ENCODE assay signal across 1 cellular context in the genomic region with DNA sequence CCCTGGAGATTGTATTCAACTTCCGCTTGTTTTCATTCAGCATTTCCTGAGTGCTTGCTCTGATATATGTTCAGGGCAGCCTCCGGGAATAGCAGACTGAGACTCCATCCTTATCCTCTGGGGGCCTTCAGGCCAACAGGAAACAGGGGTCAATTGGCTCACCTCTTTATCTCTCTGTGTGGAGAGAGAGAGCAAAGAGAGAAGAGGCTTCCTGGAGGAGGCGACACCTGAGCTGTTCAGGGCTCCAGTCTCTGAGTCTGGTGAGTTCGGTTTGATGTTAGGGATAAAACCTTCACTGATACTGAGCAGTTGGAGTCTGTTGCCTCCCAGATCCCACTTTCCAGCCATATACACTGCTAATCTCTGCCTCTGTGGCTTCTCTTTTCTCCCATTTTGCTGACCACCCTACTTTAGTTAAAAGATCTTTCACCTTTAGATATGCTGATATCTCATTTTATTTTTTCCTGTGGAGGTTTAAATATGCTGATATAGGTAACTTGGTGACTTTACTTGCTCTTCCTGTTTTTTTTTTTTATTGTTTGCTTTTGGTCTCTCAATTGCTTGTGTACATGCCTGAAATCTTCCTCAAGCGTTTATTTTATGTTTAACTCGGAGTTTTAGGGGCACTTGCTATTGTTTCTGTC.
TF ChIP-seq lines count a peak whose summit lies in the region.

No MANE protein-coding gene starts in this region.

TF ChIP-seq in K562, 482 proteins besides CTCF, POLR2A, EP300 and RAD21:
- no peak for TF ChIP-seq GTF2F1 (IDR thresholded peaks at IDR 0.05; ENCODE audit: low read depth, low read length)
- TF ChIP-seq CBFB (CRISPR knock-in tag; IDR thresholded peaks at IDR 0.05) = no peak
- no peak for TF ChIP-seq MIER1 (IDR thresholded peaks at IDR 0.05; ENCODE audit: low read depth)
- TF ChIP-seq, protein P1, sequence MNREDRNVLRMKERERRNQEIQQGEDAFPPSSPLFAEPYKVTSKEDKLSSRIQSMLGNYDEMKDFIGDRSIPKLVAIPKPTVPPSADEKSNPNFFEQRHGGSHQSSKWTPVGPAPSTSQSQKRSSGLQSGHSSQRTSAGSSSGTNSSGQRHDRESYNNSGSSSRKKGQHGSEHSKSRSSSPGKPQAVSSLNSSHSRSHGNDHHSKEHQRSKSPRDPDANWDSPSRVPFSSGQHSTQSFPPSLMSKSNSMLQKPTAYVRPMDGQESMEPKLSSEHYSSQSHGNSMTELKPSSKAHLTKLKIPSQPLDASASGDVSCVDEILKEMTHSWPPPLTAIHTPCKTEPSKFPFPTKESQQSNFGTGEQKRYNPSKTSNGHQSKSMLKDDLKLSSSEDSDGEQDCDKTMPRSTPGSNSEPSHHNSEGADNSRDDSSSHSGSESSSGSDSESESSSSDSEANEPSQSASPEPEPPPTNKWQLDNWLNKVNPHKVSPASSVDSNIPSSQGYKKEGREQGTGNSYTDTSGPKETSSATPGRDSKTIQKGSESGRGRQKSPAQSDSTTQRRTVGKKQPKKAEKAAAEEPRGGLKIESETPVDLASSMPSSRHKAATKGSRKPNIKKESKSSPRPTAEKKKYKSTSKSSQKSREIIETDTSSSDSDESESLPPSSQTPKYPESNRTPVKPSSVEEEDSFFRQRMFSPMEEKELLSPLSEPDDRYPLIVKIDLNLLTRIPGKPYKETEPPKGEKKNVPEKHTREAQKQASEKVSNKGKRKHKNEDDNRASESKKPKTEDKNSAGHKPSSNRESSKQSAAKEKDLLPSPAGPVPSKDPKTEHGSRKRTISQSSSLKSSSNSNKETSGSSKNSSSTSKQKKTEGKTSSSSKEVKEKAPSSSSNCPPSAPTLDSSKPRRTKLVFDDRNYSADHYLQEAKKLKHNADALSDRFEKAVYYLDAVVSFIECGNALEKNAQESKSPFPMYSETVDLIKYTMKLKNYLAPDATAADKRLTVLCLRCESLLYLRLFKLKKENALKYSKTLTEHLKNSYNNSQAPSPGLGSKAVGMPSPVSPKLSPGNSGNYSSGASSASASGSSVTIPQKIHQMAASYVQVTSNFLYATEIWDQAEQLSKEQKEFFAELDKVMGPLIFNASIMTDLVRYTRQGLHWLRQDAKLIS (CRISPR knock-in tag; IDR thresholded peaks at IDR 0.05) = no peak
- TF ChIP-seq ZC3H11A (IDR thresholded peaks at IDR 0.05; ENCODE audit: low read depth, low read length) = no peak
- TF ChIP-seq, protein P2, sequence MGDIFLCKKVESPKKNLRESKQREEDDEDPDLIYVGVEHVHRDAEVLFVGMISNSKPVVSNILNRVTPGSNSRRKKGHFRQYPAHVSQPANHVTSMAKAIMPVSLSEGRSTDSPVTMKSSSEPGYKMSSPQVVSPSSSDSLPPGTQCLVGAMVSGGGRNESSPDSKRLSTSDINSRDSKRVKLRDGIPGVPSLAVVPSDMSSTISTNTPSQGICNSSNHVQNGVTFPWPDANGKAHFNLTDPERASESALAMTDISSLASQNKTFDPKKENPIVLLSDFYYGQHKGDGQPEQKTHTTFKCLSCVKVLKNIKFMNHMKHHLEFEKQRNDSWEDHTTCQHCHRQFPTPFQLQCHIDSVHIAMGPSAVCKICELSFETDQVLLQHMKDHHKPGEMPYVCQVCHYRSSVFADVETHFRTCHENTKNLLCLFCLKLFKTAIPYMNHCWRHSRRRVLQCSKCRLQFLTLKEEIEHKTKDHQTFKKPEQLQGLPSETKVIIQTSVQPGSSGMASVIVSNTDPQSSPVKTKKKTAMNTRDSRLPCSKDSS (IDR thresholded peaks at IDR 0.05; ENCODE audit: low read depth, partially characterized antibody) = no peak
- TF ChIP-seq ZNF146 (CRISPR knock-in tag; IDR thresholded peaks at IDR 0.05; ENCODE audit: unreplicated experiment) = no peak
- TF ChIP-seq ZNF316 (IDR thresholded peaks at IDR 0.05) = peak; percentile 60
- TF ChIP-seq ZFP36 (IDR thresholded peaks at IDR 0.05; ENCODE audit: low read depth, low read length, partially characterized antibody) = peak; percentile 25
- TF ChIP-seq HDAC1 (IDR thresholded peaks at IDR 0.05) = no peak
- TF ChIP-seq ZNF436 (CRISPR knock-in tag; IDR thresholded peaks at IDR 0.05) = peak; percentile 87
- TF ChIP-seq ZNF584 (CRISPR knock-in tag; IDR thresholded peaks at IDR 0.05; ENCODE audit: low read depth) = no peak
